8 cellular contexts compared by ENCODE assay signal in the genomic region with DNA sequence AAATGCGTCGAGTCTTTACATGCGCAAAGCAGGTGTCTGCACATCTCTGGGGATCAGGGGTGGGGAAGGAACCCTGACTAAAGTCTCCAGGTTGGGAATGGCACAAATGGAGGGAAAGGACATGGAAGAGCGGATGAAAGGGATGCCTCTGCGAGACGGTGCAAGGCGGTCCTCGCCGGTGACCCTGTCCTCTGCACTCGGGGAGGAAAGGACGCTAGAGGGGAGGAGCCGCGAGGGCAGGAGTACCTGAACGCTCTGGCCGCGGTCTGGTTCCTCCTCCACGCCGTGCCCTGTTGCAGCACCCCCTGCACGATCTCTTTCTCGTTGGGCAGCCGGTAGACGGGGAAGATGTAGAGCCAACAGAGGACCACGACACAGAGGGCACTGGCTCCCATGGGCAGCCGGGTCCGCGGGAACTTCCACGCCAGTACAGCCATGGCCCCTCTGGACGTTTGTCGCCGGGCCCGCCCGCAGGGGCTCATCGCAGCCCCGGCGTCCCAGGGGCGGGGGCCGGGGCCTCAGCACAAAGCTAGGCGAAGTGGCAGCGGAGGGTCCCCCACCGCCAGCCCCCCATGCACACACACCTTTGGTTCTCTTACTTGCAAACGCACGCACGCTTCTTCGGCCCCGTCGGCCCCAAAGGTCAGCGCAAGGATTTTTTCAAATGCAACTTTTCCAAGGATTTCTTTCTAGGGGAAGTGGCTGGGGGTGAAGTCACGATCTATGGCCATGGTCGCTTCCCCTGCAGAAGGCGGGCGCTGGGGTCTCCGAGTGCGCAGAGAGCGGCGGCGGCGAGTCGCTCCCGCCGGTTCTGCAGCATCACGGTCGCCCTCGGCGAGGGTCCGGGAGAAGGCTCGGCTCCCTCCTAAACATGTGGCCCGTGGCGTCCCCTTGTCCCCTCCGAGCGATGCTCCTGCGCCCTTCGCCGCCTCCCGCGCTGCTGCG. TPM values are rescaled to one million over a fixed set of nuclear protein-coding genes. Genes with fewer than 3 reads are reported as not detected.
DNase-seq lines count a peak whose midpoint lies in the region; ATAC-seq and TF ChIP-seq lines count a peak whose summit lies in the region.

No MANE protein-coding gene starts in this region.

- H3F3A ChIP-seq in PC-9 (ENCODE audit: insufficient read depth, low read depth), result no peaks in the 10 kb centered on the region

- H3K4me3 ChIP-seq in effector memory CD4-positive, alpha-beta T cell (ENCODE audit: insufficient read depth, low read depth, low read length, poor library complexity, severe bottlenecking), result peak overlapping the region; percentile 83
- no peak overlapping the region for H3K4me3 ChIP-seq in PC-9

- CTCF ChIA-PET in PC-9 (lab: Charles Lee), result no interaction called here

- intact Hi-C loops in PC-9 (cut with micrococcal nuclease; ENCODE audit: unreplicated experiment), result loop anchor here (2.0 kb wide), 1 partner anchor 241 kb away; no protein-coding TSS in a partner anchor

- peak overlapping the region; percentile 54 to 82 (median 62) for H3K4me3 Mint-ChIP-seq in naive B cell

- H3K9me3 ChIP-seq in effector memory CD4-positive, alpha-beta T cell (ENCODE audit: control insufficient read depth, low read length), result no peaks in the 10 kb centered on the region
- no peaks in the 10 kb centered on the region for H3K9me3 ChIP-seq in PC-9 (ENCODE audit: insufficient read depth, low read depth)

- H3K4me1 Mint-ChIP-seq in naive B cell, result peaks cover 13 to 18% (median 17%) of the 10 kb centered on the region in 3 donors

- BruUV-seq in PC-9 (replicated peaks; lab: Mats Ljungman, UMichigan), result no TSS peak

- no peaks in the 10 kb centered on the region for H3K9me3 Mint-ChIP-seq in naive B cell

- ATAC-seq in naive B cell (ENCODE audit: low read depth in 2 of 2), result no peak

- no peaks in the 10 kb centered on the region for H4K20me1 ChIP-seq in PC-9 (ENCODE audit: insufficient read depth)

- no peaks in the 10 kb centered on the region for H3K36me3 ChIP-seq in effector memory CD4-positive, alpha-beta T cell (ENCODE audit: control insufficient read depth, insufficient read depth, low read length)
- no peaks in the 10 kb centered on the region for H3K36me3 ChIP-seq in PC-9 (ENCODE audit: low read depth)

- peaks cover 54 to 89% (median 75%) of the 10 kb centered on the region in 3 donors for H3K27me3 Mint-ChIP-seq in naive B cell

- H3K36me3 Mint-ChIP-seq in naive B cell, result peaks cover 0 to 6% of the 10 kb centered on the region in 2 donors

- H2AFZ ChIP-seq in PC-9, result no peak overlapping the region

- DNase-seq in ELF-1 (ENCODE audit: low read depth, low spot score) (peak; percentile 19), T-helper 9 cell (peak; percentile 18), naive B cell (no peak), NCI-H1694 treated with DMSO at 0.1 percent for 48 hours (lab: John Stamatoyannopoulos, UW) (no peak), PC-9 (no peak), glomerular visceral epithelial cell (ENCODE audit: extremely low spot score) (no peak), T1000 (lab: John Stamatoyannopoulos, UW) (no peak)
- DNase-seq in effector memory CD4-positive, alpha-beta T cell, result no peak

- no peak for TF ChIP-seq CTCF in PC-9 (conservative IDR thresholded peaks at IDR 0.05)

- peak overlapping the region in 1 of 6 donors; percentile 44 for H3K27ac Mint-ChIP-seq in naive B cell

- no peak overlapping the region for H3K4me2 ChIP-seq in PC-9

- peak overlapping the region; percentile 70 for H3K27ac ChIP-seq in effector memory CD4-positive, alpha-beta T cell (ENCODE audit: insufficient read depth, low read length, poor library complexity, severe bottlenecking)
- no peak overlapping the region for H3K27ac ChIP-seq in PC-9

- H3K9me2 ChIP-seq in PC-9 (ENCODE audit: insufficient read depth), result no peaks in the 10 kb centered on the region

- POLR2A ChIA-PET in PC-9 (lab: Charles Lee; ENCODE audit: unreplicated experiment), result no interaction called here

- H3K79me2 ChIP-seq in PC-9 (ENCODE audit: low read depth), result no peaks in the 10 kb centered on the region

- H3K27me3 ChIP-seq in effector memory CD4-positive, alpha-beta T cell (replicated peaks; ENCODE audit: control insufficient read depth, insufficient read depth, low read length, poor library complexity, severe bottlenecking), result no peaks in the 10 kb centered on the region
- H3K27me3 ChIP-seq in PC-9 (ENCODE audit: insufficient read depth, low read depth), result no peaks in the 10 kb centered on the region

- peaks cover 26% of the 10 kb centered on the region for H3K4me1 ChIP-seq in effector memory CD4-positive, alpha-beta T cell (ENCODE audit: control insufficient read depth, insufficient read depth, low read length, poor library complexity, severe bottlenecking)
- H3K4me1 ChIP-seq in PC-9 (replicated peaks; ENCODE audit: insufficient read depth), result peaks cover 7% of the 10 kb centered on the region; the same call in 1 of the 2 replicates

RNA-seq across cellular contexts. Expression of gene ST8SIA1, which starts 0.5 kb away (rescaled TPM):
- polyA plus RNA-seq in naive B cell (ENCODE audit: low read depth in 6 of 6), result not detected
- total RNA-seq in PC-9 (2021), result 2.4 and 3.1 TPM in 2 replicates

Comparison
In these comparisons a context has a peak if more than half of its experiments do, and no peak if none do; other contexts are left out.
1. DNase-seq: peak in ELF-1 (single experiment) and T-helper 9 cell (single experiment); none in effector memory CD4-positive, alpha-beta T cell (0 of 3), naive B cell (single experiment), NCI-H1694 treated with DMSO at 0.1 percent for 48 hours (single experiment), PC-9 (0 of 2), glomerular visceral epithelial cell (single experiment) and T1000 (single experiment).